In genomic region chr2:134461511-134461910, GRCh38 we compare ENCODE assay signal across 13 cellular contexts.
DNase-seq lines count a peak whose midpoint lies in the region; ATAC-seq and TF ChIP-seq lines count a peak whose summit lies in the region.
"Had no signal": no experiment of that assay in that cellular context is flagged by ENCODE, and none has a peak within 500 bp of the region (broad histone marks: within the 10 kb centered on the region; RNA-seq: fewer than 3 reads in every experiment).

No MANE protein-coding gene starts in this region.

- H3K27me3 Mint-ChIP-seq in type B pancreatic cell: no peaks in the 10 kb centered on the region

- H3K36me3 ChIP-seq in cardiac muscle cell: peaks cover 3% of the 10 kb centered on the region
- H3K36me3 ChIP-seq: prostate gland, SJSA1, WERI-Rb-1 had no signal

- no peak overlapping the region for H3K27ac Mint-ChIP-seq in type B pancreatic cell

- no peak overlapping the region for H3K4me3 ChIP-seq in cardiac muscle cell
- H3K4me3 ChIP-seq: prostate gland, SJSA1 had no signal

- H3K9me3 ChIP-seq in cardiac muscle cell (ENCODE audit: low read depth): no peaks in the 10 kb centered on the region
- H3K9me3 ChIP-seq: prostate gland, SJSA1 had no signal

- TF ChIP-seq CTCF in cardiac muscle cell (IDR thresholded peaks at IDR 0.05; ENCODE audit: low read depth, low read length): no peak
- TF ChIP-seq CTCF in type B pancreatic cell (conservative IDR thresholded peaks at IDR 0.05): no peak

- no peaks in the 10 kb centered on the region for H3K9me3 Mint-ChIP-seq in type B pancreatic cell

- no peaks in the 10 kb centered on the region for H3K36me3 Mint-ChIP-seq in type B pancreatic cell

- H3K27me3 ChIP-seq in cardiac muscle cell: no peaks in the 10 kb centered on the region
- H3K27me3 ChIP-seq: SJSA1 had no signal

- intact Hi-C loops in left cardiac atrium (cut with DNase I): loop anchor here in 1 of 2 donors (5.0 to 10.0 kb wide), 2 partner anchors 313 to 436 kb away; no protein-coding TSS in a partner anchor

- no peak overlapping the region for H3K4me3 Mint-ChIP-seq in type B pancreatic cell

- ATAC-seq in left cardiac atrium (no peak), HG02571 (IDR thresholded peaks at IDR 0.05; ENCODE audit: unreplicated experiment) (no peak), HG03175 (IDR thresholded peaks at IDR 0.05; ENCODE audit: unreplicated experiment) (no peak)

- DNase-seq in cardiac muscle cell (ENCODE audit: low read depth in 1 of 2, low spot score in 1 of 2): no peak
- no peak for DNase-seq in left cardiac atrium
- peak; percentile 79 for DNase-seq in SW480 (ENCODE audit: low spot score)
- peak; percentile 46 for DNase-seq in iris pigment epithelial cell (ENCODE audit: low read depth)
- DNase-seq in type B pancreatic cell (ENCODE audit: extremely low spot score, unreplicated experiment): peak; percentile 58
- no peak for DNase-seq in inferior parietal cortex (ENCODE audit: extremely low spot score)
- DNase-seq: activated CD8-positive, alpha-beta memory T cell treated with anti-CD3 and anti-CD28 coated beads, Interleukin-2, amount 50 U/mL, for 4 hours; NCI-H187 treated with DMSO at 0.1 percent for 48 hours; WERI-Rb-1 had no signal

- peaks cover 32% of the 10 kb centered on the region for H3K4me1 ChIP-seq in cardiac muscle cell (ENCODE audit: low read depth)
- H3K4me1 ChIP-seq: prostate gland, SJSA1 had no signal

- H3K4me1 Mint-ChIP-seq in type B pancreatic cell (ENCODE audit: unreplicated experiment): peaks cover 17% of the 10 kb centered on the region

- peak overlapping the region; percentile 21 for H3K27ac ChIP-seq in cardiac muscle cell
- H3K27ac ChIP-seq: prostate gland, SJSA1, WERI-Rb-1 had no signal

Comparison
In these comparisons a context has a peak if more than half of its experiments do, and no peak if none do; other contexts are left out.
1. DNase-seq: peak in SW480 (single experiment), iris pigment epithelial cell (single experiment) and type B pancreatic cell (single experiment); none in cardiac muscle cell (0 of 2), left cardiac atrium (single experiment) and inferior parietal cortex (single experiment).